16 cellular contexts compared by ENCODE assay signal in genomic region chr9:126989847-126990821, GRCh38.
DNase-seq lines count a peak whose midpoint lies in the region; ATAC-seq and TF ChIP-seq lines count a peak whose summit lies in the region.
"Had no signal": no experiment of that assay in that cellular context is flagged by ENCODE, and none has a peak within 500 bp of the region (broad histone marks: within the 10 kb centered on the region; RNA-seq: fewer than 3 reads in every experiment).

No MANE protein-coding gene starts in this region.

- no peak for TF ChIP-seq EP300 in transverse colon (IDR thresholded peaks at IDR 0.05; ENCODE audit: low read depth)

- no peak overlapping the region for H3K4me3 ChIP-seq in astrocyte of the spinal cord (ENCODE audit: low read depth, low read length)
- no peak overlapping the region for H3K4me3 ChIP-seq in foreskin fibroblast (ENCODE audit: low read depth in 1 of 2, low read length in 2 of 2)
- H3K4me3 ChIP-seq in transverse colon, result no peak overlapping the region

- peaks cover 14 to 37% (median 19%) of the 10 kb centered on the region in 4 donors for H3K4me1 ChIP-seq in transverse colon

- H3K36me3 Mint-ChIP-seq in stimulated activated effector memory CD8-positive, alpha-beta T cell treated with anti-CD3 and anti-CD28 coated beads, Interleukin-12 subunit alpha, Interleukin-12 subunit beta, amount 100 ng/mL, for 72 hours, result peaks cover 8% of the 10 kb centered on the region

- no peaks in the 10 kb centered on the region for H3K36me3 ChIP-seq in transverse colon

- H3K9me3 Mint-ChIP-seq in stimulated activated effector memory CD8-positive, alpha-beta T cell treated with anti-CD3 and anti-CD28 coated beads, Interleukin-12 subunit alpha, Interleukin-12 subunit beta, amount 100 ng/mL, for 72 hours, result peaks cover 6% of the 10 kb centered on the region

- H3K9me3 ChIP-seq in transverse colon, result no peaks in the 10 kb centered on the region

- peak overlapping the region; percentile 41 to 68 (median 48) for H3K27ac ChIP-seq in transverse colon

- ATAC-seq in GM21381 (IDR thresholded peaks at IDR 0.05; ENCODE audit: unreplicated experiment) (no peak), HG02678 (IDR thresholded peaks at IDR 0.05; ENCODE audit: unreplicated experiment) (no peak)
- no peak for ATAC-seq in stimulated activated effector memory CD8-positive, alpha-beta T cell treated with anti-CD3 and anti-CD28 coated beads, Interleukin-12 subunit alpha, Interleukin-12 subunit beta, amount 100 ng/mL, for 72 hours
- ATAC-seq: stimulated activated naive CD8-positive, alpha-beta T cell treated with anti-CD3 and anti-CD28 coated beads, Interleukin-15, Interleukin-2, amounts not matched to agents 100 U/mL and 50 U/mL, for 24 hours had no signal

- TF ChIP-seq POLR2A in transverse colon (IDR thresholded peaks at IDR 0.05), result no peak

- H3K4me1 Mint-ChIP-seq in stimulated activated effector memory CD8-positive, alpha-beta T cell treated with anti-CD3 and anti-CD28 coated beads, Interleukin-12 subunit alpha, Interleukin-12 subunit beta, amount 100 ng/mL, for 72 hours, result peaks cover 50% of the 10 kb centered on the region

- in situ Hi-C loops in astrocyte of the spinal cord (cut with HindIII; ENCODE audit: low sequenced_read_pairs) (no loop called here), transverse colon (cut with MboI; ENCODE audit: low pct_ligation_motif_present in 1 of 4, low pct_unique_long_range_greater_than_20kb in 1 of 4, low sequenced_read_pairs in 3 of 4) (no loop called here)

- DNase-seq in astrocyte of the spinal cord (ENCODE audit: low read depth, low spot score) (peak; percentile 30), foreskin fibroblast (peak; percentile 18 to 43), medulla oblongata (ENCODE audit: extremely low spot score) (peak; percentile 83), transverse colon (peak; percentile 53), NCI-H2107 (lab: John Stamatoyannopoulos, UW) (no peak)
- no peak for DNase-seq in stimulated activated effector memory CD8-positive, alpha-beta T cell treated with anti-CD3 and anti-CD28 coated beads, Interleukin-12 subunit alpha, Interleukin-12 subunit beta, amount 100 ng/mL, for 72 hours (ENCODE audit: low spot score in 2 of 2)
- DNase-seq: activated effector memory CD4-positive, alpha-beta T cell treated with anti-CD3 and anti-CD28 coated beads, Interleukin-2, amount 50 U/mL, for 16 hours; cortex of kidney; MM.1S; NCI-H2227 treated with DMSO at 0.1 percent for 48 hours; stimulated activated CD4-positive, alpha-beta T cell treated with anti-CD3 and anti-CD28 coated beads, Interleukin-4, amount 100 ng/mL, for 4 hours; stimulated activated naive CD8-positive, alpha-beta T cell treated with anti-CD3 and anti-CD28 coated beads, Interleukin-15, Interleukin-2, amounts not matched to agents 100 U/mL and 50 U/mL, for 24 hours had no signal

- TF ChIP-seq CTCF in astrocyte of the spinal cord (IDR thresholded peaks at IDR 0.05; ENCODE audit: low read depth, low read length) (no peak), foreskin fibroblast (IDR thresholded peaks at IDR 0.05; ENCODE audit: low read depth, low read length) (no peak), transverse colon (IDR thresholded peaks at IDR 0.05) (no peak)

- no peaks in the 10 kb centered on the region for H3K27me3 ChIP-seq in transverse colon

- WGBS in transverse colon (ENCODE audit: low coverage in 1 of 2), 2 donors, result 73 to 75% methylated on average over 7 to 19 of the region's 19 CpGs

- intact Hi-C loops in transverse colon (cut with DNase I; ENCODE audit: low total_unique reads), result no loop called here

- no peak overlapping the region for H3K4me3 Mint-ChIP-seq in stimulated activated effector memory CD8-positive, alpha-beta T cell treated with anti-CD3 and anti-CD28 coated beads, Interleukin-12 subunit alpha, Interleukin-12 subunit beta, amount 100 ng/mL, for 72 hours
- H3K4me3 Mint-ChIP-seq: memory B cell had no signal

- no peak overlapping the region for H3K27ac Mint-ChIP-seq in stimulated activated effector memory CD8-positive, alpha-beta T cell treated with anti-CD3 and anti-CD28 coated beads, Interleukin-12 subunit alpha, Interleukin-12 subunit beta, amount 100 ng/mL, for 72 hours
- H3K27ac Mint-ChIP-seq: memory B cell, progenitor cell of endocrine pancreas had no signal

Comparison
In these comparisons a context has a peak if more than half of its experiments do, and no peak if none do; other contexts are left out.
1. DNase-seq: peak in astrocyte of the spinal cord (single experiment), foreskin fibroblast (2 of 2), medulla oblongata (single experiment) and transverse colon (single experiment); none in NCI-H2107 (single experiment) and stimulated activated effector memory CD8-positive, alpha-beta T cell treated with anti-CD3 and anti-CD28 coated beads, Interleukin-12 subunit alpha, Interleukin-12 subunit beta, amount 100 ng/mL, for 72 hours (0 of 2).